12 cellular contexts compared by ENCODE assay signal in the genomic region with DNA sequence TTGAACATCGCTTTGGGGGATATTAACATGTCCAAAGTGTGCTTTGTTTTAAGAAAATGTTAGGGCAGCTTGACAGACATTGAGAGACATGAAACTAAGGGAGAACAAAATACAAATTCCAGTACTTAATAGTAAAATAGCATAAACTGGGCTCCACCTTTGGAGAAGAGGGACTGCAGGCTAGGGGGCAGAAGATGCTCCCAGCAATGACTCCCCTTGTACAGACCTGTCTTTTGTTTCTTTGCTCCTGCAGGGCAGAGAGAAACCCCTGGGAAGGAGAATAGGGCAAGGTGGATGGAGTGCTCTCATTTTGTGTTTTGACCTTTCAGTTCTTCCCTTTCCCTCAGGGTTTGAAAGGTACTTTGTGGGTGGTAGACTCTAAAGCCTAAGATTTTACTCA.
DNase-seq lines count a peak whose midpoint lies in the region; ATAC-seq, FAIRE-seq and TF ChIP-seq lines count a peak whose summit lies in the region.
"Had no signal": no experiment of that assay in that cellular context is flagged by ENCODE, and none has a peak within 500 bp of the region (broad histone marks: within the 10 kb centered on the region; RNA-seq: fewer than 3 reads in every experiment).

No MANE protein-coding gene starts in this region.

- H3K4me3 ChIP-seq in GM23338 = no peak overlapping the region
- H3K4me3 ChIP-seq in PC-3 (ENCODE audit: low read length) = no peak overlapping the region
- no peak overlapping the region for H3K4me3 ChIP-seq in H1 (ENCODE audit: extremely low read depth in 1 of 4, insufficient read depth in 2 of 4, low read depth in 3 of 4, low read length in 4 of 4)
- H3K4me3 ChIP-seq in neural progenitor cell = no peak overlapping the region

- H3K23ac ChIP-seq in H1 (ENCODE audit: insufficient read length) = no peak overlapping the region

- H3K4me2 ChIP-seq in GM23338 (no peak overlapping the region), PC-3 (ENCODE audit: low read length) (no peak overlapping the region), H1 (ENCODE audit: insufficient read depth in 1 of 2, low read depth in 2 of 2, low read length in 2 of 2) (no peak overlapping the region), neural progenitor cell (no peak overlapping the region)

- H3K9ac ChIP-seq in PC-3 (ENCODE audit: low read length) (no peak overlapping the region), H1 (replicated peaks in 1 of 4; ENCODE audit: extremely low read depth in 1 of 4, low read depth in 3 of 4, low read length in 3 of 4) (no peak overlapping the region), neural progenitor cell (no peak overlapping the region)

- FAIRE-seq in H1 (lab: Jason Lieb, UNC) = no peak
- FAIRE-seq: H54 had no signal

- H4K91ac ChIP-seq in H1 (replicated peaks; ENCODE audit: insufficient read length, low read length) = no peak overlapping the region

- POLR2A ChIA-PET in PC-3 (lab: Charles Lee; ENCODE audit: unreplicated experiment) = no interaction called here
- POLR2A ChIA-PET in H1 (lab: Charles Lee; ENCODE audit: partially characterized antibody) = no interaction called here
- POLR2A ChIA-PET in activated CD4-positive, alpha-beta T cell treated with anti-CD3 and anti-CD28 coated beads for 36 hours (lab: Charles Lee) = no interaction called here

- no peaks in the 10 kb centered on the region for H3K23me2 ChIP-seq in H1 (ENCODE audit: low read depth, low read length)

- H3K9me3 Mint-ChIP-seq in GM23338 (no peaks in the 10 kb centered on the region), neural progenitor cell (no peaks in the 10 kb centered on the region), chondrocyte (ENCODE audit: low read depth) (no peaks in the 10 kb centered on the region)
- peaks cover 2% of the 10 kb centered on the region for H3K9me3 Mint-ChIP-seq in activated CD4-positive, alpha-beta T cell treated with anti-CD3 and anti-CD28 coated beads for 36 hours (ENCODE audit: low read depth)

- H4K8ac ChIP-seq in H1 (ENCODE audit: extremely low read depth, insufficient read depth, low read length) = no peak overlapping the region

- no peak overlapping the region for H3K56ac ChIP-seq in H1 (replicated peaks; ENCODE audit: insufficient read length, low read depth, low read length)

- H3K27ac ChIP-seq in GM23338 (ENCODE audit: low read depth) = no peak overlapping the region
- no peak overlapping the region for H3K27ac ChIP-seq in PC-3 (ENCODE audit: low read length)
- H3K27ac ChIP-seq in H1 (ENCODE audit: low read depth, low read length) = no peak overlapping the region
- H3K27ac ChIP-seq in neural progenitor cell = no peak overlapping the region

- no peak overlapping the region for H2BK15ac ChIP-seq in H1 (ENCODE audit: low read length)

- peak; percentile 35 to 37; a peak in 3 of 4 replicates for TF ChIP-seq RAD21 in H1 (IDR thresholded peaks at IDR 0.05 in 1 of 2, conservative IDR thresholded peaks at IDR 0.05 in 1 of 2; ENCODE audit: low read depth in 2 of 2, low read length in 2 of 2)

- 100% methylated on average over 1 of the region's 1 CpG; no CpG with 5 or more reads in 1 of the 2 experiments for WGBS in H1 (ENCODE audit: extremely low coverage in 1 of 2, insufficient coverage in 1 of 2, insufficient read length in 1 of 2, insufficient replicate concordance in 2 of 2, low coverage in 1 of 2, low lambda C conversion rate in 2 of 2, missing lambda C conversion rate in 1 of 2), 2 experiments

- H2BK12ac ChIP-seq in H1 (ENCODE audit: low read depth, low read length) = no peak overlapping the region

- DNase-seq in GM23338 (ENCODE audit: low spot score) (peak; percentile 40), PC-3 (no peak), H1 (ENCODE audit: low read depth in 1 of 2, low spot score in 2 of 2) (no peak), neural progenitor cell (ENCODE audit: low spot score) (no peak), NOMO-1 (lab: John Stamatoyannopoulos, UW; ENCODE audit: unreplicated experiment in 2 of 2) (no peak), chondrocyte (ENCODE audit: low spot score) (no peak)
- no peak for DNase-seq in activated CD4-positive, alpha-beta T cell treated with anti-CD3 and anti-CD28 coated beads for 36 hours
- DNase-seq: C1 segment of cervical spinal cord, MM.1S, NCI-H510A treated with DMSO at 0.1 percent for 48 hours, SIG-M5 had no signal

- intact Hi-C loops in PC-3 (cut with micrococcal nuclease) = no loop called here
- intact Hi-C loops in activated CD4-positive, alpha-beta T cell treated with anti-CD3 and anti-CD28 coated beads for 36 hours (cut with DNase I, micrococcal nuclease) = loop anchor here in 1 of 2 experiments (10.0 kb wide), 1 partner anchor 58 kb away; no protein-coding TSS in a partner anchor

- H2AFZ ChIP-seq in GM23338 (no peak overlapping the region), PC-3 (ENCODE audit: low read length) (no peak overlapping the region), H1 (ENCODE audit: low read length) (no peak overlapping the region), neural progenitor cell (replicated peaks) (no peak overlapping the region)

- H4K20me1 ChIP-seq in GM23338 (replicated peaks; ENCODE audit: insufficient read depth) = no peaks in the 10 kb centered on the region
- H4K20me1 ChIP-seq in PC-3 (ENCODE audit: low read length) = no peaks in the 10 kb centered on the region
- H4K20me1 ChIP-seq in H1 (replicated peaks in 1 of 2; ENCODE audit: control insufficient read depth in 1 of 2, insufficient read depth in 2 of 2, low read length in 2 of 2) = no peaks in the 10 kb centered on the region
- H4K20me1 ChIP-seq in neural progenitor cell (ENCODE audit: low read depth) = no peaks in the 10 kb centered on the region

- no peaks in the 10 kb centered on the region for H3K27me3 ChIP-seq in GM23338 (ENCODE audit: insufficient read depth)
- no peaks in the 10 kb centered on the region for H3K27me3 ChIP-seq in PC-3 (ENCODE audit: low read length)
- no peaks in the 10 kb centered on the region for H3K27me3 ChIP-seq in H1 (replicated peaks in 1 of 4; ENCODE audit: control insufficient read depth in 3 of 4, extremely low read depth in 1 of 4, insufficient read depth in 3 of 4, low read length in 3 of 4)
- H3K27me3 ChIP-seq in neural progenitor cell = no peaks in the 10 kb centered on the region

- H2BK20ac ChIP-seq in H1 (ENCODE audit: low read length) = no peak overlapping the region

- no peaks in the 10 kb centered on the region for H3K79me1 ChIP-seq in H1 (ENCODE audit: low read depth, low read length)

- CTCF ChIA-PET in PC-3 (lab: Charles Lee) (no interaction called here), H1 (lab: Charles Lee; ENCODE audit: partially characterized antibody) (interaction anchor here (0.8 to 1.9 kb wide), 5 partner anchors 10 to 100 kb away, joined by 3 to 7 read pairs (median 3); no protein-coding TSS in a partner anchor)
- CTCF ChIA-PET in activated CD4-positive, alpha-beta T cell treated with anti-CD3 and anti-CD28 coated beads for 36 hours (lab: Charles Lee) = no interaction called here

- H3K27me3 Mint-ChIP-seq in GM23338 (ENCODE audit: insufficient read depth, low read depth, poor library complexity) = peaks cover 3% of the 10 kb centered on the region
- H3K27me3 Mint-ChIP-seq in neural progenitor cell (ENCODE audit: insufficient read depth, low read depth) = no peaks in the 10 kb centered on the region
- no peaks in the 10 kb centered on the region for H3K27me3 Mint-ChIP-seq in chondrocyte (ENCODE audit: low read depth)
- no peaks in the 10 kb centered on the region for H3K27me3 Mint-ChIP-seq in activated CD4-positive, alpha-beta T cell treated with anti-CD3 and anti-CD28 coated beads for 36 hours

- H3K4me1 ChIP-seq in GM23338 (ENCODE audit: insufficient read depth) (no peaks in the 10 kb centered on the region), PC-3 (ENCODE audit: insufficient read depth, low read length) (no peaks in the 10 kb centered on the region), H1 (replicated peaks in 1 of 4; ENCODE audit: control insufficient read depth in 3 of 4, insufficient read depth in 4 of 4, low read length in 3 of 4) (no peaks in the 10 kb centered on the region), neural progenitor cell (peaks cover 4% of the 10 kb centered on the region)

- no peaks in the 10 kb centered on the region for H3F3A ChIP-seq in GM23338 (replicated peaks; ENCODE audit: low read depth)
- no peaks in the 10 kb centered on the region for H3F3A ChIP-seq in PC-3 (ENCODE audit: low read length, unreplicated experiment)
- no peaks in the 10 kb centered on the region for H3F3A ChIP-seq in neural progenitor cell (ENCODE audit: low read depth)

- H3K27ac Mint-ChIP-seq in GM23338 (no peak overlapping the region), neural progenitor cell (no peak overlapping the region), chondrocyte (ENCODE audit: unreplicated experiment) (no peak overlapping the region)
- H3K27ac Mint-ChIP-seq in activated CD4-positive, alpha-beta T cell treated with anti-CD3 and anti-CD28 coated beads for 36 hours = no peak overlapping the region

- H3K18ac ChIP-seq in H1 (ENCODE audit: extremely low read depth, low read length) = no peak overlapping the region

- no peak for TF ChIP-seq POLR2A in H1 (IDR thresholded peaks at IDR 0.05; ENCODE audit: control extremely low read depth in 1 of 2, low read depth in 2 of 2, low read length in 2 of 2)

- no peak overlapping the region for H2AK5ac ChIP-seq in H1 (ENCODE audit: low read depth, low read length)

- H3K4me1 Mint-ChIP-seq in GM23338 (no peaks in the 10 kb centered on the region), neural progenitor cell (no peaks in the 10 kb centered on the region), chondrocyte (ENCODE audit: low read depth) (peaks cover 4% of the 10 kb centered on the region)
- no peaks in the 10 kb centered on the region for H3K4me1 Mint-ChIP-seq in activated CD4-positive, alpha-beta T cell treated with anti-CD3 and anti-CD28 coated beads for 36 hours

- H3K14ac ChIP-seq in H1 (ENCODE audit: insufficient read length) = no peak overlapping the region

- H2BK5ac ChIP-seq in H1 (ENCODE audit: low read depth, low read length) = no peak overlapping the region

- H3K79me2 ChIP-seq in GM23338 (replicated peaks; ENCODE audit: insufficient read depth) = no peaks in the 10 kb centered on the region
- no peaks in the 10 kb centered on the region for H3K79me2 ChIP-seq in PC-3 (ENCODE audit: low read length)
- no peaks in the 10 kb centered on the region for H3K79me2 ChIP-seq in H1 (ENCODE audit: control insufficient read depth in 1 of 2, insufficient read depth in 2 of 2, low read length in 2 of 2)
- H3K79me2 ChIP-seq in neural progenitor cell (ENCODE audit: low read depth) = no peaks in the 10 kb centered on the region

- no peak overlapping the region for H4K5ac ChIP-seq in H1 (ENCODE audit: insufficient read length, low read depth, low read length)

- ATAC-seq in GM23338 (peak; percentile 88), PC-3 (no peak)
- no peak for ATAC-seq in activated CD4-positive, alpha-beta T cell treated with anti-CD3 and anti-CD28 coated beads for 36 hours

- peak; percentile 49 to 54 for TF ChIP-seq CTCF in GM23338 (conservative IDR thresholded peaks at IDR 0.05; ENCODE audit: low read depth in 2 of 2)
- TF ChIP-seq CTCF in PC-3 (conservative IDR thresholded peaks at IDR 0.05; ENCODE audit: low read depth, low read length) = 0 out of 2 replicates have a peak, but pooled peaks have one; percentile 24
- TF ChIP-seq CTCF in H1 (IDR thresholded peaks at IDR 0.05; ENCODE audit: control extremely low read depth in 1 of 3, insufficient read depth in 1 of 3, low read depth in 1 of 3, low read length in 3 of 3) = peak in 2 of 3 experiments; percentile 30 to 43; a peak in 3 of 4 replicates
- TF ChIP-seq CTCF in neural progenitor cell (IDR thresholded peaks at IDR 0.05) = peak; percentile 14
- no peak for TF ChIP-seq CTCF in chondrocyte (IDR thresholded peaks at IDR 0.05)

- H3K36me3 ChIP-seq in GM23338 (ENCODE audit: insufficient read depth) = no peaks in the 10 kb centered on the region
- H3K36me3 ChIP-seq in PC-3 (ENCODE audit: low read depth, low read length) = no peaks in the 10 kb centered on the region
- no peaks in the 10 kb centered on the region for H3K36me3 ChIP-seq in H1 (ENCODE audit: control insufficient read depth in 2 of 4, insufficient read depth in 4 of 4, low read length in 3 of 4)
- H3K36me3 ChIP-seq in neural progenitor cell = no peaks in the 10 kb centered on the region

- no peak overlapping the region for H2BK120ac ChIP-seq in H1 (replicated peaks; ENCODE audit: low read depth, low read length)

- H3K4ac ChIP-seq in H1 (replicated peaks; ENCODE audit: insufficient read length, low read depth, low read length) = no peak overlapping the region

- BruUV-seq in PC-3 (replicated peaks; lab: Mats Ljungman, UMichigan) = no TSS peak

- H3K9me2 ChIP-seq in GM23338 (ENCODE audit: insufficient read depth) = 0 out of 2 replicates have a peak, but pooled peaks cover 11% of the 10 kb centered on the region
- no peaks in the 10 kb centered on the region for H3K9me2 ChIP-seq in PC-3 (replicated peaks; ENCODE audit: low read length)

- no peaks in the 10 kb centered on the region for H3K36me3 Mint-ChIP-seq in GM23338 (ENCODE audit: low read depth)
- H3K36me3 Mint-ChIP-seq in neural progenitor cell = no peaks in the 10 kb centered on the region
- no peaks in the 10 kb centered on the region for H3K36me3 Mint-ChIP-seq in chondrocyte (ENCODE audit: low read depth)
- H3K36me3 Mint-ChIP-seq in activated CD4-positive, alpha-beta T cell treated with anti-CD3 and anti-CD28 coated beads for 36 hours (ENCODE audit: low read depth) = no peaks in the 10 kb centered on the region

- TF ChIP-seq EP300 in H1 (IDR thresholded peaks at IDR 0.05; ENCODE audit: borderline replicate concordance in 1 of 2, low read depth in 2 of 2, low read length in 2 of 2) = no peak

- H3K4me3 Mint-ChIP-seq in GM23338 = no peak overlapping the region
- H3K4me3 Mint-ChIP-seq in neural progenitor cell = no peak overlapping the region
- no peak overlapping the region for H3K4me3 Mint-ChIP-seq in chondrocyte (ENCODE audit: unreplicated experiment)
- H3K4me3 Mint-ChIP-seq in activated CD4-positive, alpha-beta T cell treated with anti-CD3 and anti-CD28 coated beads for 36 hours = no peak overlapping the region

- H3K9me3 ChIP-seq in PC-3 (ENCODE audit: low read length) (no peaks in the 10 kb centered on the region), H1 (ENCODE audit: insufficient read depth in 2 of 2, low read depth in 1 of 2, low read length in 1 of 2) (no peaks in the 10 kb centered on the region), neural progenitor cell (ENCODE audit: low read depth) (no peaks in the 10 kb centered on the region)
